In the genomic region with DNA sequence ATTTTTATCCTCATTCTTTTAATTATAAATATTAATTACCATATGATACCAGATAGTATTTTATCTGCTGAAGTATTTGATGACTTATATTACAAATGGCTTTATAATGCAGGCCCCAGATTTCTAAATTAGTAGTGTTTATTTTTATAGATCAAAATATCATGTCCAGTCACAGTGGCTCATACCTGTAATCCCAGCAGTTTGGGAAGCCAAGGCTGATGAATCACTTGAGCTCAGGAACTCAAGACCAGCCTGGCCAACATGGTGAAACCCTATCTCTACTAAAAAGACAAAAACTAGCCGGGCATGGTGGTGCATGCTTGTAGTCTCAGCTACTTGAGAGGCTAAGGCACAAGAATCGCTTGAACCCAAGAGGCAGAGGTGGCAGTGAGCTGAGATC, we compare ENCODE assay signal across 20 cellular contexts.
DNase-seq lines count a peak whose midpoint lies in the region; ATAC-seq and TF ChIP-seq lines count a peak whose summit lies in the region.
"Had no signal": no experiment of that assay in that cellular context is flagged by ENCODE, and none has a peak within 500 bp of the region (broad histone marks: within the 10 kb centered on the region; RNA-seq: fewer than 3 reads in every experiment).

No MANE protein-coding gene starts in this region.

- H4K91ac ChIP-seq in IMR-90 (ENCODE audit: insufficient read depth, low read depth, low read length): no peak overlapping the region

- dilution Hi-C loops in IMR-90 (cut with HindIII; ENCODE audit: low sequenced_read_pairs, unreplicated experiment) (no loop called here), mammary epithelial cell (cut with HindIII; ENCODE audit: low sequenced_read_pairs) (no loop called here)

- H3K9ac ChIP-seq in BLaER1 treated with 17β-estradiol and CSF1 and Interleukin-3, amounts not matched to agents 10 nM and 100 nM: no peak overlapping the region
- no peak overlapping the region for H3K9ac ChIP-seq in IMR-90 (ENCODE audit: low read depth, low read length)
- no peak overlapping the region for H3K9ac ChIP-seq in mammary epithelial cell (ENCODE audit: insufficient read depth, low read length)

- H2AK5ac ChIP-seq in IMR-90 (ENCODE audit: low read depth, low read length): no peak overlapping the region

- no peak overlapping the region for H2BK20ac ChIP-seq in IMR-90 (ENCODE audit: low read depth, low read length)

- H3K79me2 ChIP-seq in mammary epithelial cell (ENCODE audit: insufficient read depth, low read length): no peaks in the 10 kb centered on the region

- H3K79me1 ChIP-seq in IMR-90 (ENCODE audit: low read depth in 1 of 2, low read length in 2 of 2): no peaks in the 10 kb centered on the region

- peak overlapping the region in 10 of 11 experiments; percentile 52 to 75 (median 66); a peak in 17 of 22 replicates for H3K27ac ChIP-seq in BLaER1 treated with 17β-estradiol and CSF1 and Interleukin-3, amounts not matched to agents 10 nM and 100 nM
- no peak overlapping the region for H3K27ac ChIP-seq in IMR-90 (ENCODE audit: insufficient read depth, low read length)
- no peak overlapping the region for H3K27ac ChIP-seq in mammary epithelial cell (ENCODE audit: insufficient read depth, low read depth, low read length)
- no peak overlapping the region for H3K27ac ChIP-seq in testis
- H3K27ac ChIP-seq: HL-60 had no signal

- H3K4me1 ChIP-seq in BLaER1 treated with 17β-estradiol and CSF1 and Interleukin-3, amounts not matched to agents 10 nM and 100 nM: peaks cover 13 to 26% (median 20%) of the 10 kb centered on the region in 10 experiments; a peak in 19 of 20 replicates
- H3K4me1 ChIP-seq in IMR-90 (ENCODE audit: control insufficient read depth, insufficient read depth, low read length) (no peaks in the 10 kb centered on the region; the same call in 1 of the 2 replicates), mammary epithelial cell (ENCODE audit: insufficient read depth, low read length) (no peaks in the 10 kb centered on the region), testis (no peaks in the 10 kb centered on the region)

- no peak overlapping the region for H3K18ac ChIP-seq in IMR-90 (ENCODE audit: low read depth, low read length)

- peak overlapping the region in 9 of 11 experiments; percentile 31 to 80 (median 62); a peak in 12 of 22 replicates for H3K4me2 ChIP-seq in BLaER1 treated with 17β-estradiol and CSF1 and Interleukin-3, amounts not matched to agents 10 nM and 100 nM
- H3K4me2 ChIP-seq in IMR-90 (ENCODE audit: low read depth, low read length): 0 out of 2 replicates have a peak overlapping the region, but pooled peaks have one; percentile 4
- H3K4me2 ChIP-seq in mammary epithelial cell (ENCODE audit: insufficient read depth, low read depth, low read length): no peak overlapping the region

- no peak overlapping the region for H3K23ac ChIP-seq in IMR-90 (ENCODE audit: low read depth, low read length)

- no peak overlapping the region for H2BK120ac ChIP-seq in IMR-90 (ENCODE audit: low read depth, low read length)

- H3K9me3 Mint-ChIP-seq in natural killer cell: no peaks in the 10 kb centered on the region
- H3K9me3 Mint-ChIP-seq: CD4-positive, CD25-positive, alpha-beta regulatory T cell; H9 had no signal

- H3K4me3 Mint-ChIP-seq in natural killer cell: no peak overlapping the region
- H3K4me3 Mint-ChIP-seq: CD4-positive, CD25-positive, alpha-beta regulatory T cell; H9 had no signal

- H2BK15ac ChIP-seq in IMR-90 (ENCODE audit: low read depth, low read length): no peak overlapping the region

- no peaks in the 10 kb centered on the region for H3K9me1 ChIP-seq in IMR-90 (ENCODE audit: insufficient read depth, low read length)

- intact Hi-C loops in IMR-90 (cut with micrococcal nuclease): no loop called here
- intact Hi-C loops in mammary epithelial cell (cut with micrococcal nuclease): no loop called here
- intact Hi-C loops in testis (cut with DNase I; ENCODE audit: low total_unique reads): no loop called here
- intact Hi-C loops in natural killer cell (cut with micrococcal nuclease): no loop called here

- ATAC-seq in IMR-90 (ENCODE audit: low read depth) (peak; percentile 64), natural killer cell (no peak)
- ATAC-seq: K562 had no signal

- peaks cover 0 to 17% (median 0%) of the 10 kb centered on the region in 11 experiments; a peak in 8 of 22 replicates for H3K9me3 ChIP-seq in BLaER1 treated with 17β-estradiol and CSF1 and Interleukin-3, amounts not matched to agents 10 nM and 100 nM (replicated peaks in 1 of 11)
- no peaks in the 10 kb centered on the region for H3K9me3 ChIP-seq in IMR-90 (ENCODE audit: control insufficient read depth, insufficient read depth, low read length)
- H3K9me3 ChIP-seq in mammary epithelial cell (replicated peaks; ENCODE audit: insufficient read depth, low read length): no peaks in the 10 kb centered on the region
- H3K9me3 ChIP-seq in testis: no peaks in the 10 kb centered on the region

- WGBS in IMR-90 (ENCODE audit: extremely low coverage in 2 of 2, insufficient read length in 1 of 2), 2 experiments: no CpG with 5 or more reads among the region's 2 CpGs
- 47% methylated on average over 2 of the region's 2 CpGs for WGBS in mammary epithelial cell (ENCODE audit: low coverage, missing lambda C conversion rate)
- WGBS in testis, 2 donors: 87 to 95% methylated on average over 2 of the region's 2 CpGs

- H4K20me1 ChIP-seq in BLaER1 treated with 17β-estradiol and CSF1 and Interleukin-3, amounts not matched to agents 10 nM and 100 nM: peaks cover 0 to 23% (median 0%) of the 10 kb centered on the region in 11 experiments; a peak in 2 of 22 replicates
- no peaks in the 10 kb centered on the region for H4K20me1 ChIP-seq in IMR-90 (ENCODE audit: insufficient read depth, low read length)
- H4K20me1 ChIP-seq in mammary epithelial cell (ENCODE audit: insufficient read depth, low read length): no peaks in the 10 kb centered on the region

- no peaks in the 10 kb centered on the region for H3K4me1 Mint-ChIP-seq in natural killer cell

- DNase-seq in IMR-90 (peak; percentile 77), mammary epithelial cell (peak; percentile 53), fibroblast of the aortic adventitia (ENCODE audit: low read depth) (peak; percentile 22), NK-92 (lab: John Stamatoyannopoulos, UW; ENCODE audit: unreplicated experiment) (no peak), testis (no peak), natural killer cell (no peak), NCI-H1436 (lab: John Stamatoyannopoulos, UW) (no peak)
- DNase-seq: CD4-positive, CD25-positive, alpha-beta regulatory T cell; DMS53; H9; NCI-H1092; NCI-H2081 treated with DMSO at 0.1 percent for 48 hours; NCI-H345; NCI-H69; NK-92 treated with Interleukin-12 subunit alpha and Interleukin-12 subunit beta, amount 100 ng/mL, for 24 hours; OCI-M1; RPMI8226 had no signal

- H3K36me3 Mint-ChIP-seq in natural killer cell: no peaks in the 10 kb centered on the region
- H3K36me3 Mint-ChIP-seq: CD4-positive, CD25-positive, alpha-beta regulatory T cell had no signal

- H2BK5ac ChIP-seq in IMR-90 (ENCODE audit: low read depth, low read length, poor library complexity, severe bottlenecking): peak overlapping the region; percentile 24

- no peak overlapping the region for H2AK9ac ChIP-seq in IMR-90 (replicated peaks; ENCODE audit: low read depth, low read length, poor library complexity)

- no peak overlapping the region for H4K5ac ChIP-seq in IMR-90 (ENCODE audit: low read depth, low read length)

- no peak overlapping the region for H3K56ac ChIP-seq in IMR-90 (ENCODE audit: extremely low read depth, insufficient read depth, low read length)

- no peak for TF ChIP-seq CTCF in IMR-90 (conservative IDR thresholded peaks at IDR 0.05; ENCODE audit: low read depth, low read length)
- no peak for TF ChIP-seq CTCF in mammary epithelial cell (conservative IDR thresholded peaks at IDR 0.05 in 1 of 2, IDR thresholded peaks at IDR 0.05 in 1 of 2; ENCODE audit: extremely low read depth in 1 of 2, insufficient read depth in 1 of 2, low read depth in 1 of 2, low read length in 2 of 2)
- TF ChIP-seq CTCF in fibroblast of the aortic adventitia (IDR thresholded peaks at IDR 0.05; ENCODE audit: insufficient read depth, low read length): no peak
- TF ChIP-seq CTCF in testis (IDR thresholded peaks at IDR 0.05): no peak
- TF ChIP-seq CTCF in natural killer cell (IDR thresholded peaks at IDR 0.05): no peak

- H2AFZ ChIP-seq in IMR-90 (replicated peaks; ENCODE audit: low read length, poor library complexity): no peak overlapping the region
- H2AFZ ChIP-seq in mammary epithelial cell (ENCODE audit: low read depth, low read length): no peak overlapping the region

- CTCF ChIA-PET in IMR-90 (lab: Yijun Ruan, JAX) (interaction anchor here (0.9 kb wide), 1 partner anchor 14 kb away, joined by 3 read pairs; no protein-coding TSS in a partner anchor), mammary epithelial cell (lab: Charles Lee; ENCODE audit: low non-redundant PET) (no interaction called here)

- H3K4me3 ChIP-seq in BLaER1 treated with 17β-estradiol and CSF1 and Interleukin-3, amounts not matched to agents 10 nM and 100 nM: no peak overlapping the region
- no peak overlapping the region for H3K4me3 ChIP-seq in IMR-90 (ENCODE audit: insufficient read depth, low read depth, low read length)
- no peak overlapping the region for H3K4me3 ChIP-seq in mammary epithelial cell (replicated peaks in 1 of 3; ENCODE audit: insufficient read depth in 1 of 3, low read depth in 2 of 3, low read length in 3 of 3)
- no peak overlapping the region for H3K4me3 ChIP-seq in fibroblast of the aortic adventitia (ENCODE audit: low read depth, low read length)
- no peak overlapping the region for H3K4me3 ChIP-seq in testis
- H3K4me3 ChIP-seq: K562 had no signal

- no peak overlapping the region for H3K4ac ChIP-seq in IMR-90 (ENCODE audit: low read depth, low read length)

- H3K27me3 ChIP-seq in BLaER1 treated with 17β-estradiol and CSF1 and Interleukin-3, amounts not matched to agents 10 nM and 100 nM: no peaks in the 10 kb centered on the region
- H3K27me3 ChIP-seq in IMR-90 (ENCODE audit: control insufficient read depth, insufficient read depth, low read length) (no peaks in the 10 kb centered on the region), mammary epithelial cell (ENCODE audit: insufficient read depth, low read length) (no peaks in the 10 kb centered on the region), testis (no peaks in the 10 kb centered on the region)

- H3K27ac Mint-ChIP-seq in natural killer cell: no peak overlapping the region
- H3K27ac Mint-ChIP-seq: CD4-positive, CD25-positive, alpha-beta regulatory T cell; H9 had no signal

- no peak for TF ChIP-seq RAD21 in IMR-90 (IDR thresholded peaks at IDR 0.05; ENCODE audit: low read length)

- H3K27me3 Mint-ChIP-seq in natural killer cell (ENCODE audit: low read depth in 2 of 2): peaks cover 12 to 22% of the 10 kb centered on the region in 2 donors

- H3K36me3 ChIP-seq in BLaER1 treated with 17β-estradiol and CSF1 and Interleukin-3, amounts not matched to agents 10 nM and 100 nM: peaks cover 0 to 40% (median 0%) of the 10 kb centered on the region in 11 experiments; a peak in 4 of 22 replicates
- no peaks in the 10 kb centered on the region for H3K36me3 ChIP-seq in IMR-90 (ENCODE audit: control insufficient read depth, insufficient read depth, low read length)
- no peaks in the 10 kb centered on the region for H3K36me3 ChIP-seq in mammary epithelial cell (ENCODE audit: insufficient read depth, low read length)
- H3K36me3 ChIP-seq in testis (ENCODE audit: low read depth, missing control alignments): no peaks in the 10 kb centered on the region

- H3K14ac ChIP-seq in IMR-90 (replicated peaks; ENCODE audit: low read depth, low read length): no peak overlapping the region

- BruUV-seq in IMR-90 (replicated peaks; lab: Mats Ljungman, UMichigan) (no TSS peak), mammary epithelial cell (replicated peaks; lab: Mats Ljungman, UMichigan) (no TSS peak)

- POLR2A ChIA-PET in IMR-90 (lab: Charles Lee; ENCODE audit: unreplicated experiment): no interaction called here

- H4K8ac ChIP-seq in IMR-90 (ENCODE audit: low read depth in 2 of 2, low read length in 2 of 2): no peak overlapping the region

- in situ Hi-C loops in IMR-90 (cut with MboI; ENCODE audit: low sequenced_read_pairs): no loop called here
- in situ Hi-C loops in mammary epithelial cell (cut with MboI; ENCODE audit: low sequenced_read_pairs in 2 of 2): loop anchor here (25.0 kb wide), 2 partner anchors 183 to 208 kb away; no protein-coding TSS in a partner anchor

- no peak for TF ChIP-seq POLR2A in IMR-90 (IDR thresholded peaks at IDR 0.05; ENCODE audit: low read depth, low read length)
- no peak for TF ChIP-seq POLR2A in testis (IDR thresholded peaks at IDR 0.05)

Comparison
In these comparisons a context has a peak if more than half of its experiments do, and no peak if none do; other contexts are left out.
1. H3K27ac ChIP-seq: peak in BLaER1 treated with 17β-estradiol and CSF1 and Interleukin-3, amounts not matched to agents 10 nM and 100 nM (10 of 11); none in IMR-90 (single experiment), mammary epithelial cell (single experiment) and testis (0 of 2).
2. DNase-seq: peak in IMR-90 (single experiment), mammary epithelial cell (single experiment) and fibroblast of the aortic adventitia (single experiment); none in NK-92 (single experiment), testis (single experiment), natural killer cell (single experiment) and NCI-H1436 (single experiment).